In the genomic region with DNA sequence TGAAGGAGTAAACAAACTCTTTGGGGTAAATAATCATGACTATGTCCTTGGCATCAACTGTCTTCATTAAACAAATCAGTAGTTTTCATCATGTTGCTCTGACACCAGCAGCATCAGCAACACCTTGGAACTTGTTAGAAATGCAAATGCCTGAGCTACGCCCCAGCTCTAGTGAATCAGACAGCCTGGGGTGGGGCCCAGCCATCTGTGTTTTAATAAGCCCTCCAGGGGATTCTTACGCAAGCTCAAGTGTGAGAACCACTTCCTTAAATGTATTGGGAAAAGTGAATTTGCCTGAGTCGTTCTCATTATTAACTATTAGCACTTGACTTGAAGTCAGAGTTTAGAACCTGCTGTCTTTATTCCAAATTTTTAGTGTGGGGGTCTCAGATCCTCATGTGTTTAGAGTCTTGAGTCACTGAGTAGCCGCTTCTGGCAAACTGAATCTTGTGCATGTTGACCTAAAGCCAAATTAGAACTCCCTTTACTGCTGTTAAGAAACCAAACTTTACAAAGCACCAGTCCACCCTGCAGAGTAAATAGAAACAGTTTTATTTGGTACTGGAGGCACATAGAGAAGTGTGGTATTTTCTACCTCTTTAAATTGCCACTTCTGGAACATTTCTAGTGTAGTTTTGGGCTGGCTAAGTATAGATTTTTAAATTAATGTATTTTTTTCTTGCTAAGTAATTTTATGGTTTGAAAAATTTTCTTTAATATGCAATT, we compare ENCODE assay signal across 8 cellular contexts.
DNase-seq lines count a peak whose midpoint lies in the region; ATAC-seq and TF ChIP-seq lines count a peak whose summit lies in the region.

No MANE protein-coding gene starts in this region.

- no peak overlapping the region for H3K18ac ChIP-seq in trophoblast cell (ENCODE audit: low read length)

- no peaks in the 10 kb centered on the region for H3K79me1 ChIP-seq in trophoblast cell (ENCODE audit: low read length)

- H2BK5ac ChIP-seq in trophoblast cell (ENCODE audit: low read depth, low read length, poor library complexity): no peak overlapping the region

- no peak overlapping the region for H4K12ac ChIP-seq in trophoblast cell (ENCODE audit: low read depth, low read length)

- no peaks in the 10 kb centered on the region for H3F3A ChIP-seq in DOHH2 (ENCODE audit: control insufficient read depth, insufficient read depth)

- no peak overlapping the region for H3K27ac Mint-ChIP-seq in activated CD8-positive, alpha-beta T cell treated with anti-CD3 and anti-CD28 coated beads for 36 hours

- no peaks in the 10 kb centered on the region for H3K9me3 ChIP-seq in DOHH2 (ENCODE audit: control insufficient read depth, insufficient read depth, low read length)
- no peaks in the 10 kb centered on the region for H3K9me3 ChIP-seq in Peyer's patch
- peaks cover 2% of the 10 kb centered on the region for H3K9me3 ChIP-seq in trophoblast cell (ENCODE audit: insufficient read depth, low read depth, low read length)

- H3K4me2 ChIP-seq in DOHH2 (ENCODE audit: low read length) (peak overlapping the region; percentile 32; the same call in 1 of the 2 replicates), trophoblast cell (ENCODE audit: low read length) (no peak overlapping the region)

- H4K20me1 ChIP-seq in DOHH2 (ENCODE audit: control insufficient read depth, insufficient read depth, low read depth, low read length): no peaks in the 10 kb centered on the region

- H3K79me2 ChIP-seq in DOHH2 (ENCODE audit: control insufficient read depth, low read length): no peaks in the 10 kb centered on the region
- no peaks in the 10 kb centered on the region for H3K79me2 ChIP-seq in trophoblast cell (ENCODE audit: control insufficient read depth, insufficient read depth, low read length, poor library complexity)

- no peak overlapping the region for H3K4ac ChIP-seq in trophoblast cell (ENCODE audit: low read depth, low read length)

- CTCF ChIA-PET in activated CD8-positive, alpha-beta T cell treated with anti-CD3 and anti-CD28 coated beads for 36 hours (lab: Charles Lee): no interaction called here

- no peak overlapping the region for H3K9ac ChIP-seq in trophoblast cell (ENCODE audit: low read length)

- no peaks in the 10 kb centered on the region for H3K27me3 Mint-ChIP-seq in activated CD8-positive, alpha-beta T cell treated with anti-CD3 and anti-CD28 coated beads for 36 hours

- H3K36me3 ChIP-seq in DOHH2 (ENCODE audit: control insufficient read depth, low read length) (no peaks in the 10 kb centered on the region), Peyer's patch (no peaks in the 10 kb centered on the region), trophoblast cell (ENCODE audit: control insufficient read depth in 1 of 2, insufficient read depth in 2 of 2, low read length in 2 of 2) (no peaks in the 10 kb centered on the region)

- H3K23ac ChIP-seq in trophoblast cell (ENCODE audit: low read length): no peak overlapping the region

- H3K9me2 ChIP-seq in DOHH2 (replicated peaks; ENCODE audit: control insufficient read depth, low read length): no peaks in the 10 kb centered on the region

- POLR2A ChIA-PET in activated CD8-positive, alpha-beta T cell treated with anti-CD3 and anti-CD28 coated beads for 36 hours (lab: Charles Lee): no interaction called here

- no peak overlapping the region for H4K8ac ChIP-seq in trophoblast cell (ENCODE audit: low read depth, low read length)

- H3K4me1 ChIP-seq in DOHH2 (ENCODE audit: control insufficient read depth, low read length): peaks cover 22% of the 10 kb centered on the region
- no peaks in the 10 kb centered on the region for H3K4me1 ChIP-seq in Peyer's patch
- peaks cover 0 to 3% of the 10 kb centered on the region in 2 experiments for H3K4me1 ChIP-seq in trophoblast cell (ENCODE audit: control insufficient read depth in 1 of 2, insufficient read depth in 2 of 2, low read length in 2 of 2)

- intact Hi-C loops in activated CD8-positive, alpha-beta T cell treated with anti-CD3 and anti-CD28 coated beads for 36 hours (cut with micrococcal nuclease): no loop called here

- H3K27me3 ChIP-seq in DOHH2 (ENCODE audit: control insufficient read depth, low read length) (no peaks in the 10 kb centered on the region), Peyer's patch (no peaks in the 10 kb centered on the region), trophoblast cell (ENCODE audit: insufficient read depth, low read length) (no peaks in the 10 kb centered on the region)

- H3K9me3 Mint-ChIP-seq in activated CD8-positive, alpha-beta T cell treated with anti-CD3 and anti-CD28 coated beads for 36 hours: peaks cover 3% of the 10 kb centered on the region

- H2AK5ac ChIP-seq in trophoblast cell (ENCODE audit: low read length): no peak overlapping the region

- no peak overlapping the region for H4K91ac ChIP-seq in trophoblast cell (ENCODE audit: low read depth, low read length)

- TF ChIP-seq POLR2A in Peyer's patch (IDR thresholded peaks at IDR 0.05): no peak

- H2BK120ac ChIP-seq in trophoblast cell (ENCODE audit: insufficient read depth, low read length, poor library complexity): no peak overlapping the region

- WGBS in trophoblast cell (ENCODE audit: extremely low coverage, insufficient coverage, insufficient read length): no CpG with 5 or more reads among the region's 4 CpGs

- DNase-seq in Peyer's patch (peak in 2 of 3 donors; percentile 72 to 79), fibroblast of the aortic adventitia (ENCODE audit: low read depth) (peak; percentile 84), trophoblast cell (peak; percentile 73 to 91), DMS53 (lab: John Stamatoyannopoulos, UW) (no peak)
- DNase-seq in activated CD8-positive, alpha-beta T cell treated with anti-CD3 and anti-CD28 coated beads for 36 hours: no peak

- H3K27ac ChIP-seq in DOHH2 (ENCODE audit: low read depth, low read length): peak overlapping the region; percentile 49
- H3K27ac ChIP-seq in Peyer's patch: peak overlapping the region in 2 of 4 donors; percentile 34 to 60
- H3K27ac ChIP-seq in trophoblast cell (ENCODE audit: low read depth, low read length): no peak overlapping the region

- H3K4me1 Mint-ChIP-seq in activated CD8-positive, alpha-beta T cell treated with anti-CD3 and anti-CD28 coated beads for 36 hours (ENCODE audit: low read depth): no peaks in the 10 kb centered on the region

- TF ChIP-seq CTCF in DOHH2 (IDR thresholded peaks at IDR 0.05; ENCODE audit: low read depth, low read length, poor library complexity, severe bottlenecking): no peak
- TF ChIP-seq CTCF in Peyer's patch (IDR thresholded peaks at IDR 0.05): no peak
- TF ChIP-seq CTCF in fibroblast of the aortic adventitia (IDR thresholded peaks at IDR 0.05; ENCODE audit: insufficient read depth, low read length): no peak
- no peak for TF ChIP-seq CTCF in activated CD8-positive, alpha-beta T cell treated with anti-CD3 and anti-CD28 coated beads for 36 hours (IDR thresholded peaks at IDR 0.05)

- H2BK12ac ChIP-seq in trophoblast cell (ENCODE audit: low read length): no peak overlapping the region

- no peak overlapping the region for H3K14ac ChIP-seq in trophoblast cell (ENCODE audit: low read length)

- no peak overlapping the region for H3K4me3 ChIP-seq in DOHH2 (ENCODE audit: low read length)
- no peak overlapping the region for H3K4me3 ChIP-seq in Peyer's patch
- H3K4me3 ChIP-seq in fibroblast of the aortic adventitia (ENCODE audit: low read depth, low read length): no peak overlapping the region
- H3K4me3 ChIP-seq in trophoblast cell (ENCODE audit: low read depth, low read length): no peak overlapping the region

- peaks cover 2% of the 10 kb centered on the region for H3K36me3 Mint-ChIP-seq in activated CD8-positive, alpha-beta T cell treated with anti-CD3 and anti-CD28 coated beads for 36 hours (ENCODE audit: low read depth)

- H2AFZ ChIP-seq in trophoblast cell (ENCODE audit: insufficient read depth, low read length, poor library complexity): no peak overlapping the region

- ATAC-seq in GM21360 (IDR thresholded peaks at IDR 0.05; ENCODE audit: unreplicated experiment) (no peak), HG02852 (IDR thresholded peaks at IDR 0.05; ENCODE audit: unreplicated experiment) (no peak)
- no peak for ATAC-seq in activated CD8-positive, alpha-beta T cell treated with anti-CD3 and anti-CD28 coated beads for 36 hours

- no peak overlapping the region for H3K4me3 Mint-ChIP-seq in activated CD8-positive, alpha-beta T cell treated with anti-CD3 and anti-CD28 coated beads for 36 hours

Comparison
In these comparisons a context has a peak if more than half of its experiments do, and no peak if none do; other contexts are left out.
1. DNase-seq: peak in Peyer's patch (2 of 3), fibroblast of the aortic adventitia (single experiment) and trophoblast cell (2 of 2); none in DMS53 (single experiment) and activated CD8-positive, alpha-beta T cell treated with anti-CD3 and anti-CD28 coated beads for 36 hours (single experiment).